ENCODE assay signal across 1 cellular context in the genomic region with DNA sequence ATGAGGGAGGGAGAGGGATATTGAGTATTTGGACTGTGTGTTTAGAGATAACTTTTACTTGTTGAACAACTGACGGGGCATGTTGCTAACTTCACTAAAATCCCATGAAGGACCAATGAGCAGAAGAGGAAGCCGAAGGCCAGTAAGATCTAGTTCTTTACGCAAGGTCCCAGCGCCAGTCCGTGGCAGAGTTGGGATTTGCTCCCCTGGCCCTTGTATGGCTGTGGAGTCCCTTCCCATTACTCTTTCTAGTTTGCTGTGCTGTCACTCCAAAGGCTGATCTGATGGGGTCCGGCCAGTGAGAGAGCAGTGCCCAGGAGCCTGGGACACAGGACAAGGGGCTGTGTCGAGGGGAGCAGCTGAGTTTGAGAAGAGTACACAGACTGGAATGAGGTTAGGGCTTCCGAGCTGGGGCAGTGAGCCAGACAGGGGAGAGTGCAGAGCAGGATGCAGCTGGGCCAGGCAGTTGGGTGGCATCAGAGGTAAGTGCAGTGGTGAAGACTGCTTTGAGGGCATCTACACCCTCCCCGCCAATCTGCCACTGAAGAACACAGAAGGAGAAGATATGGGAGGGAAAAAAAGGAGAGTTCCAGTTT.
TF ChIP-seq lines count a peak whose summit lies in the region.

No MANE protein-coding gene starts in this region.

TF ChIP-seq in H1, 55 proteins besides CTCF, POLR2A, EP300 and RAD21:
- TF ChIP-seq TAF1 (IDR thresholded peaks at IDR 0.05; ENCODE audit: low read depth, low read length): no peak
- no peak for TF ChIP-seq KDM5A (IDR thresholded peaks at IDR 0.05; ENCODE audit: low read length)
- TF ChIP-seq CREB1 (IDR thresholded peaks at IDR 0.05): no peak
- no peak for TF ChIP-seq MAX (IDR thresholded peaks at IDR 0.05)
- no peak for TF ChIP-seq BCL11A (IDR thresholded peaks at IDR 0.05; ENCODE audit: low read depth in 2 of 2, low read length in 2 of 2)
- no peak for TF ChIP-seq SIX5 (IDR thresholded peaks at IDR 0.05; ENCODE audit: low read depth, low read length)
- TF ChIP-seq SRF (IDR thresholded peaks at IDR 0.05; ENCODE audit: low read depth, low read length): no peak
- TF ChIP-seq JUND (IDR thresholded peaks at IDR 0.05; ENCODE audit: low read length): no peak
- TF ChIP-seq CTBP2 (IDR thresholded peaks at IDR 0.05; ENCODE audit: borderline replicate concordance, insufficient read depth, insufficient read length, low read length): no peak
- TF ChIP-seq ATF3 (IDR thresholded peaks at IDR 0.05; ENCODE audit: insufficient read depth, low read depth, low read length): no peak
